18 cellular contexts compared by ENCODE assay signal in genomic region chr10:77921395-77921794, GRCh38.
"Had no signal": no experiment of that assay in that cellular context is flagged by ENCODE, and none has a peak within 500 bp of the region (broad histone marks: within the 10 kb centered on the region; RNA-seq: fewer than 3 reads in every experiment).

No MANE protein-coding gene starts in this region.

- H3K9me3 ChIP-seq: ascending aorta, prostate gland, tibial nerve had no signal

- H3K27ac ChIP-seq: ascending aorta, dorsolateral prefrontal cortex, prostate gland, skin epidermis, tibial nerve had no signal

- H3K27me3 ChIP-seq: ascending aorta, dorsolateral prefrontal cortex, tibial nerve had no signal

- H3K27ac Mint-ChIP-seq: activated CD4-positive, alpha-beta T cell treated with anti-CD3 and anti-CD28 coated beads, Interleukin-2, amount 10 ng/mL, durations not matched to agents 7 days and 5 days; activated naive CD8-positive, alpha-beta T cell treated with anti-CD3 and anti-CD28 coated beads, Interleukin-2, amount 50 U/mL, for 24 hours; endodermal cell; naive thymus-derived CD8-positive, alpha-beta T cell; T-helper 2 cell treated with Interferon-gamma antibody and Interleukin-4, amounts not matched to agents 5 μg/mL and 100 μg/mL, for 36 hours had no signal

- H3K4me3 Mint-ChIP-seq: activated CD4-positive, alpha-beta T cell treated with anti-CD3 and anti-CD28 coated beads, Interleukin-2, amount 10 ng/mL, durations not matched to agents 7 days and 5 days; activated naive CD8-positive, alpha-beta T cell treated with anti-CD3 and anti-CD28 coated beads, Interleukin-2, amount 50 U/mL, for 24 hours; endodermal cell; naive thymus-derived CD8-positive, alpha-beta T cell; T-helper 2 cell treated with Interferon-gamma antibody and Interleukin-4, amounts not matched to agents 5 μg/mL and 100 μg/mL, for 36 hours had no signal

- DNase-seq: activated CD4-positive, alpha-beta T cell treated with anti-CD3 and anti-CD28 coated beads, Interleukin-2, amount 10 ng/mL, durations not matched to agents 7 days and 5 days; activated CD8-positive, alpha-beta memory T cell treated with anti-CD3 and anti-CD28 coated beads for 24 hours; activated naive CD4-positive, alpha-beta T cell treated with Interleukin-2 at 50 U/mL for 16 hours; activated naive CD8-positive, alpha-beta T cell treated with anti-CD3 and anti-CD28 coated beads, Interleukin-2, amount 50 U/mL, for 24 hours; dorsolateral prefrontal cortex; endodermal cell; islet precursor cell; naive thymus-derived CD8-positive, alpha-beta T cell; right cardiac atrium; stimulated activated CD4-positive, alpha-beta T cell treated with anti-CD3 and anti-CD28 coated beads, Interleukin-15, amount 100 ng/mL, for 24 hours; stimulated activated CD4-positive, alpha-beta T cell treated with anti-CD3 and anti-CD28 coated beads, Interleukin-4, amount 100 ng/mL, for 1 hour; stimulated activated naive CD4-positive, alpha-beta T cell treated with Interleukin-2 at 50 U/mL for 16 hours; substantia nigra had no signal

- H3K36me3 Mint-ChIP-seq: naive thymus-derived CD8-positive, alpha-beta T cell had no signal

- H3K9me3 Mint-ChIP-seq: activated CD4-positive, alpha-beta T cell treated with anti-CD3 and anti-CD28 coated beads, Interleukin-2, amount 10 ng/mL, durations not matched to agents 7 days and 5 days; activated naive CD8-positive, alpha-beta T cell treated with anti-CD3 and anti-CD28 coated beads, Interleukin-2, amount 50 U/mL, for 24 hours; endodermal cell; T-helper 2 cell treated with Interferon-gamma antibody and Interleukin-4, amounts not matched to agents 5 μg/mL and 100 μg/mL, for 36 hours had no signal

- ATAC-seq: activated naive CD8-positive, alpha-beta T cell treated with anti-CD3 and anti-CD28 coated beads, Interleukin-2, amount 50 U/mL, for 24 hours; naive thymus-derived CD8-positive, alpha-beta T cell; right cardiac atrium had no signal

- H3K4me3 ChIP-seq: ascending aorta, dorsolateral prefrontal cortex, prostate gland, skin epidermis, tibial nerve had no signal

- H3K36me3 ChIP-seq: ascending aorta, prostate gland, tibial nerve had no signal
